Comparison of ENCODE assay signal across 8 cellular contexts in genomic region chr6:41191569-41191968, GRCh38. TPM values are rescaled to one million over a fixed set of nuclear protein-coding genes. Genes with fewer than 3 reads are reported as not detected.
A peak's percentile ranks its signal among the peaks of the same experiment; 100 is the strongest.
DNase-seq lines count a peak whose midpoint lies in the region; ATAC-seq and TF ChIP-seq lines count a peak whose summit lies in the region.

No MANE protein-coding gene starts in this region.

- H3K27me3 ChIP-seq in left ventricle myocardium inferior (ENCODE audit: low read depth) (peaks cover 55% of the 10 kb centered on the region), sigmoid colon (peaks cover 0 to 17% (median 0%) of the 10 kb centered on the region in 3 donors)

- H3K27ac ChIP-seq in left ventricle myocardium inferior (replicated peaks) (no peak overlapping the region), sigmoid colon (no peak overlapping the region)

- 13 to 34% methylated on average over 6 of the region's 6 CpGs for WGBS in sigmoid colon, 2 donors

- H3K4me1 ChIP-seq in left ventricle myocardium inferior: no peaks in the 10 kb centered on the region
- no peaks in the 10 kb centered on the region for H3K4me1 ChIP-seq in sigmoid colon

- intact Hi-C loops in activated CD4-positive, alpha-beta T cell treated with anti-CD3 and anti-CD28 coated beads, Interleukin-2, amount 10 ng/mL, durations not matched to agents 24 days and 14 days (cut with micrococcal nuclease): no loop called here
- intact Hi-C loops in left ventricle myocardium inferior (cut with micrococcal nuclease) (no loop called here), sigmoid colon (cut with DNase I) (no loop called here)

- H3K27me3 Mint-ChIP-seq in activated naive CD4-positive, alpha-beta T cell treated with anti-CD3 and anti-CD28 coated beads, Interleukin-2, amount 10 ng/mL, durations not matched to agents 7 days and 5 days: no peaks in the 10 kb centered on the region
- no peaks in the 10 kb centered on the region for H3K27me3 Mint-ChIP-seq in activated CD4-positive, alpha-beta T cell treated with anti-CD3 and anti-CD28 coated beads, Interleukin-2, amount 10 ng/mL, durations not matched to agents 24 days and 14 days

- H3K9me3 Mint-ChIP-seq in activated naive CD4-positive, alpha-beta T cell treated with anti-CD3 and anti-CD28 coated beads, Interleukin-2, amount 10 ng/mL, durations not matched to agents 7 days and 5 days: peaks cover 18% of the 10 kb centered on the region
- H3K9me3 Mint-ChIP-seq in activated CD4-positive, alpha-beta T cell treated with anti-CD3 and anti-CD28 coated beads, Interleukin-2, amount 10 ng/mL, durations not matched to agents 24 days and 14 days: no peaks in the 10 kb centered on the region

- DNase-seq in activated naive CD4-positive, alpha-beta T cell treated with Interleukin-2 at 50 U/mL for 16 hours: peak; percentile 29
- DNase-seq in activated naive CD4-positive, alpha-beta T cell treated with anti-CD3 and anti-CD28 coated beads, Interleukin-2, amount 10 ng/mL, durations not matched to agents 7 days and 5 days: no peak
- DNase-seq in activated CD4-positive, alpha-beta T cell treated with anti-CD3 and anti-CD28 coated beads, Interleukin-2, amount 10 ng/mL, durations not matched to agents 24 days and 14 days: peak; percentile 75
- DNase-seq in left ventricle myocardium inferior (peak; percentile 42), sigmoid colon (no peak)
- peak; percentile 22 to 39 for DNase-seq in stimulated activated CD4-positive, alpha-beta T cell treated with anti-CD3 and anti-CD28 coated beads, Interleukin-1b, Interleukin-23, amount 100 ng/mL, for 4 hours (ENCODE audit: low read depth in 2 of 2)

- CTCF ChIA-PET in activated naive CD4-positive, alpha-beta T cell treated with anti-CD3 and anti-CD28 coated beads, Interleukin-2, amount 10 ng/mL, durations not matched to agents 7 days and 5 days (lab: Charles Lee): interaction anchor here (0.8 to 1.6 kb wide), 3 partner anchors 9 to 127 kb away, joined by 3 to 14 read pairs (median 6); no protein-coding TSS in a partner anchor

- no peak overlapping the region for H3K4me3 Mint-ChIP-seq in activated naive CD4-positive, alpha-beta T cell treated with anti-CD3 and anti-CD28 coated beads, Interleukin-2, amount 10 ng/mL, durations not matched to agents 7 days and 5 days
- H3K4me3 Mint-ChIP-seq in activated CD4-positive, alpha-beta T cell treated with anti-CD3 and anti-CD28 coated beads, Interleukin-2, amount 10 ng/mL, durations not matched to agents 24 days and 14 days: no peak overlapping the region

- ATAC-seq in GM18907 (IDR thresholded peaks at IDR 0.05; ENCODE audit: unreplicated experiment): no peak
- no peak for ATAC-seq in HG02970 (IDR thresholded peaks at IDR 0.05; ENCODE audit: low FRiP score, unreplicated experiment)

- TF ChIP-seq EP300 in sigmoid colon (IDR thresholded peaks at IDR 0.05): no peak

- TF ChIP-seq POLR2A in sigmoid colon (IDR thresholded peaks at IDR 0.05): no peak

- peak; percentile 52 for TF ChIP-seq CTCF in left ventricle myocardium inferior (IDR thresholded peaks at IDR 0.05; ENCODE audit: borderline replicate concordance)
- TF ChIP-seq CTCF in sigmoid colon (IDR thresholded peaks at IDR 0.05): no peak

- H3K4me3 ChIP-seq in left ventricle myocardium inferior (no peak overlapping the region), sigmoid colon (no peak overlapping the region)

- H3K27ac Mint-ChIP-seq in activated naive CD4-positive, alpha-beta T cell treated with anti-CD3 and anti-CD28 coated beads, Interleukin-2, amount 10 ng/mL, durations not matched to agents 7 days and 5 days: no peak overlapping the region
- H3K27ac Mint-ChIP-seq in activated CD4-positive, alpha-beta T cell treated with anti-CD3 and anti-CD28 coated beads, Interleukin-2, amount 10 ng/mL, durations not matched to agents 24 days and 14 days: peak overlapping the region; percentile 10

- peaks cover 67% of the 10 kb centered on the region for H3K36me3 Mint-ChIP-seq in activated naive CD4-positive, alpha-beta T cell treated with anti-CD3 and anti-CD28 coated beads, Interleukin-2, amount 10 ng/mL, durations not matched to agents 7 days and 5 days
- H3K36me3 Mint-ChIP-seq in activated CD4-positive, alpha-beta T cell treated with anti-CD3 and anti-CD28 coated beads, Interleukin-2, amount 10 ng/mL, durations not matched to agents 24 days and 14 days (ENCODE audit: low read depth): peaks cover 40% of the 10 kb centered on the region

- H3K4me1 Mint-ChIP-seq in activated naive CD4-positive, alpha-beta T cell treated with anti-CD3 and anti-CD28 coated beads, Interleukin-2, amount 10 ng/mL, durations not matched to agents 7 days and 5 days: peaks cover 69% of the 10 kb centered on the region
- peaks cover 29% of the 10 kb centered on the region for H3K4me1 Mint-ChIP-seq in activated CD4-positive, alpha-beta T cell treated with anti-CD3 and anti-CD28 coated beads, Interleukin-2, amount 10 ng/mL, durations not matched to agents 24 days and 14 days

- H3K9me3 ChIP-seq in left ventricle myocardium inferior (replicated peaks) (peaks cover 16% of the 10 kb centered on the region), sigmoid colon (peaks cover 0 to 7% (median 2%) of the 10 kb centered on the region in 4 donors)

- H3K36me3 ChIP-seq in left ventricle myocardium inferior (no peaks in the 10 kb centered on the region), sigmoid colon (no peaks in the 10 kb centered on the region)

RNA-seq across cellular contexts. Expression of gene TREML2, which starts 9.4 kb away (rescaled TPM):
- 3.5 TPM in 2 replicates for total RNA-seq in activated CD4-positive, alpha-beta T cell treated with anti-CD3 and anti-CD28 coated beads, Interleukin-2, amount 10 ng/mL, durations not matched to agents 24 days and 14 days
- not detected for total RNA-seq in left ventricle myocardium inferior
- not detected for total RNA-seq in sigmoid colon
- polyA plus RNA-seq in sigmoid colon: 1 to 10 TPM in 1 of 3 donors, not detected in 2; 3.7 TPM

RNA-seq across cellular contexts. Expression of gene TREM2, which starts 28.7 kb away (rescaled TPM):
- total RNA-seq in activated CD4-positive, alpha-beta T cell treated with anti-CD3 and anti-CD28 coated beads, Interleukin-2, amount 10 ng/mL, durations not matched to agents 24 days and 14 days: not detected in 2 replicates
- total RNA-seq in left ventricle myocardium inferior (0.66 TPM), sigmoid colon (1 to 10 TPM in 3 of 4 donors, not detected in 1; 1.6 to 3.6 (median 3.3) TPM)
- 1 to 10 TPM in 2 of 3 donors, under 1 TPM in 1; 0.83 to 7.4 (median 4.2) TPM for polyA plus RNA-seq in sigmoid colon

RNA-seq across cellular contexts. Expression of gene TREML4, which starts 36.6 kb away (rescaled TPM):
- total RNA-seq in activated CD4-positive, alpha-beta T cell treated with anti-CD3 and anti-CD28 coated beads, Interleukin-2, amount 10 ng/mL, durations not matched to agents 24 days and 14 days: not detected in 2 replicates
- total RNA-seq in left ventricle myocardium inferior (not detected), sigmoid colon (not detected)
- under 1 TPM in 1 of 3 donors, not detected in 2; 0.22 TPM for polyA plus RNA-seq in sigmoid colon

RNA-seq across cellular contexts. Expression of gene TREML1, which starts 37.4 kb away (rescaled TPM):
- total RNA-seq in activated CD4-positive, alpha-beta T cell treated with anti-CD3 and anti-CD28 coated beads, Interleukin-2, amount 10 ng/mL, durations not matched to agents 24 days and 14 days: not detected in 2 replicates
- total RNA-seq in left ventricle myocardium inferior (not detected), sigmoid colon (1 to 10 TPM in 1 of 4 donors, not detected in 3; 3.3 TPM)
- polyA plus RNA-seq in sigmoid colon: under 1 TPM in 1 of 3 donors, not detected in 2; 0.48 TPM

Comparison
In these comparisons a context has a peak if more than half of its experiments do, and no peak if none do; other contexts are left out.
1. DNase-seq: peak in activated naive CD4-positive, alpha-beta T cell treated with Interleukin-2 at 50 U/mL for 16 hours (single experiment), activated CD4-positive, alpha-beta T cell treated with anti-CD3 and anti-CD28 coated beads, Interleukin-2, amount 10 ng/mL, durations not matched to agents 24 days and 14 days (single experiment), left ventricle myocardium inferior (single experiment) and stimulated activated CD4-positive, alpha-beta T cell treated with anti-CD3 and anti-CD28 coated beads, Interleukin-1b, Interleukin-23, amount 100 ng/mL, for 4 hours (2 of 2); none in activated naive CD4-positive, alpha-beta T cell treated with anti-CD3 and anti-CD28 coated beads, Interleukin-2, amount 10 ng/mL, durations not matched to agents 7 days and 5 days (single experiment) and sigmoid colon (single experiment).